ENCODE assay signal across 8 cellular contexts in genomic region chr19:40603719-40604646, GRCh38. TPM values are rescaled to one million over a fixed set of nuclear protein-coding genes. Genes with fewer than 3 reads are reported as not detected.
DNase-seq lines count a peak whose midpoint lies in the region; ATAC-seq and TF ChIP-seq lines count a peak whose summit lies in the region.

No MANE protein-coding gene starts in this region.

- POLR2A ChIA-PET in AG04450 (lab: Yijun Ruan, JAX): interaction anchor here (0.6 to 2.8 kb wide), 12 partner anchors 9 to 207 kb away, joined by 3 to 36 read pairs (median 6); no protein-coding TSS in a partner anchor

- H3K9me3 ChIP-seq in AG04450 (ENCODE audit: control insufficient read depth, insufficient read depth, low read length): peaks cover 4% of the 10 kb centered on the region; the same call in 1 of the 2 replicates

- H3K4me3 ChIP-seq in AG04450 (ENCODE audit: low read depth, low read length) (peak overlapping the region; percentile 69), choroid plexus epithelial cell (ENCODE audit: low read depth, low read length) (peak overlapping the region; percentile 59), kidney epithelial cell (ENCODE audit: low read depth, low read length) (peak overlapping the region; percentile 33)

- TF ChIP-seq CTCF in AG04450 (IDR thresholded peaks at IDR 0.05; ENCODE audit: low read depth, low read length) (no peak), choroid plexus epithelial cell (conservative IDR thresholded peaks at IDR 0.05; ENCODE audit: low read depth, low read length) (no peak), kidney epithelial cell (IDR thresholded peaks at IDR 0.05; ENCODE audit: insufficient read depth, low read length, poor library complexity, severe bottlenecking) (no peak)

- CTCF ChIA-PET in AG04450 (lab: Charles Lee): interaction anchor here (0.7 to 5.2 kb wide), 8 partner anchors 30 to 299 kb away, joined by 3 to 59 read pairs (median 10); partner anchors contain the start of genes BLVRB and PRX

- H3K27ac ChIP-seq in AG04450 (ENCODE audit: low read depth, low read length): peak overlapping the region; percentile 93

- no peaks in the 10 kb centered on the region for H3K36me3 ChIP-seq in kidney epithelial cell (ENCODE audit: control insufficient read depth, insufficient read depth, low read length)

- in situ Hi-C loops in GM18951 (cut with MboI; ENCODE audit: low sequenced_read_pairs, unreplicated experiment): no loop called here

- TF ChIP-seq POLR2A in GM18951 (IDR thresholded peaks at IDR 0.05; ENCODE audit: extremely low read depth, insufficient read depth, insufficient read length): peak; percentile 34

- ATAC-seq in HG03196 (IDR thresholded peaks at IDR 0.05; ENCODE audit: unreplicated experiment): peak; percentile 62

- DNase-seq in AG04450 (ENCODE audit: low read depth, low spot score) (peak; percentile 92), NCI-H446 (lab: John Stamatoyannopoulos, UW) (peak; percentile 91 to 96), choroid plexus epithelial cell (ENCODE audit: low read depth) (peak; percentile 98), kidney epithelial cell (ENCODE audit: low read depth) (peak; percentile 90)
- peak; percentile 90 to 93 for DNase-seq in activated CD4-positive, alpha-beta T cell treated with anti-CD3 and anti-CD28 coated beads for 24 hours (ENCODE audit: low read depth in 2 of 2)
- peak; percentile 95 to 98 for DNase-seq in stimulated activated CD4-positive, alpha-beta T cell treated with anti-CD3 and anti-CD28 coated beads, Interleukin-15, amount 100 ng/mL, for 48 hours (ENCODE audit: low read depth in 2 of 2)

- no peaks in the 10 kb centered on the region for H3K27me3 ChIP-seq in AG04450 (ENCODE audit: control insufficient read depth, insufficient read depth, low read length)
- peaks cover 8% of the 10 kb centered on the region for H3K27me3 ChIP-seq in kidney epithelial cell (ENCODE audit: control insufficient read depth, insufficient read depth, low read length)

RNA-seq across cellular contexts. Expression of gene LTBP4, which starts 2.8 kb away (rescaled TPM):
- 41.3 and 70.3 TPM in 2 replicates for polyA plus RNA-seq in AG04450 (2011; rRNA removed)
- 41.9 and 53.5 TPM in 2 replicates for polyA minus RNA-seq in AG04450 (2011; rRNA and poly(A)+ RNA removed)
- 89.3 and 98.3 TPM in 2 replicates for total RNA-seq in kidney epithelial cell

RNA-seq across cellular contexts. Expression of gene SHKBP1, which starts 27.3 kb away (rescaled TPM):
- 42.5 and 62.7 TPM in 2 replicates for polyA plus RNA-seq in AG04450 (2011; rRNA removed)
- 65.5 and 108 TPM in 2 replicates for polyA minus RNA-seq in AG04450 (2011; rRNA and poly(A)+ RNA removed)
- total RNA-seq in kidney epithelial cell: 105 and 142 TPM in 2 replicates

Comparison
In these comparisons a context has a peak if more than half of its experiments do, and no peak if none do; other contexts are left out.
1. Peak in every context shown above with its lines: DNase-seq, ATAC-seq, H3K4me3 ChIP-seq and H3K27ac ChIP-seq.